In the genomic region with DNA sequence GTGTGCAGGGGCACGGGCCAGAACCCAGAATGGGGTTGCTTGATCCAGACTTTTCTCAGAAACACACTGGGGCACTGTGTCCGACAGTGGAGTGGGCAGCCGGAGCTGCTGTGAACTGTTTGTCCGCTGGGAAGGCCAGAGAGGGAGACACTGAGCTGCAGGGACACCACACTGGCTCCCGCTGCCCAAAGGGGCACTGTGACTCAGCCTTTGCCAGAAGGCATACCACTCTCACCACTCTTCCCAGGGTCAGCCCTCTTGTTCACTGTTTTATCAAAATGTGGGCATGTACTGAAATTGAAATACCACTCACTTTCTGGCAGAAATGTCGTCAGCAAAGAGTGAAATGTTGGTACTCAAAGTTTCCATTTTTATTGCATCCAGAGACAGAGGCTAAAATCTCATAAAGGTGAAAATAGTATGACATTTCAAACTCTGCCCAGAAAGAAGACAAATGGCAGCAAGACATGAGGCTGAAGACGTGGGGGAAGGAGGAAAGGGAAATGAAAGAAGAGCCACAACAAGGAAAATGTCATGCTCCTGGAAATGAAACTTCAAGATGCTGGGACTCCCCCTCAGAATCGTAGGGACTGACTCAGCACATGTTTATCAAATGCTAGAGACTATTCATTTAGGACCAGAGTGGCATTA, we compare ENCODE assay signal across 9 cellular contexts. TPM values are rescaled to one million over a fixed set of nuclear protein-coding genes. Genes with fewer than 3 reads are reported as not detected.
DNase-seq lines count a peak whose midpoint lies in the region; ATAC-seq, FAIRE-seq and TF ChIP-seq lines count a peak whose summit lies in the region.
"Had no signal": no experiment of that assay in that cellular context is flagged by ENCODE, and none has a peak within 500 bp of the region (broad histone marks: within the 10 kb centered on the region; RNA-seq: fewer than 3 reads in every experiment).

No MANE protein-coding gene starts in this region.

- H3K4me2 ChIP-seq in osteoblast (ENCODE audit: insufficient read depth, low read length) = peak overlapping the region; percentile 87

- H3K79me2 ChIP-seq in osteoblast (ENCODE audit: insufficient read depth, low read length) = no peaks in the 10 kb centered on the region

- H3K4me1 ChIP-seq in osteoblast (ENCODE audit: insufficient read depth, low read length) (peaks cover 47% of the 10 kb centered on the region), body of pancreas (no peaks in the 10 kb centered on the region)

- H3K27me3 ChIP-seq in osteoblast (ENCODE audit: insufficient read depth, low read length) (no peaks in the 10 kb centered on the region), body of pancreas (no peaks in the 10 kb centered on the region)

- no peaks in the 10 kb centered on the region for H3K9me3 ChIP-seq in osteoblast (ENCODE audit: low read depth, low read length)
- no peaks in the 10 kb centered on the region for H3K9me3 ChIP-seq in body of pancreas

- H3K4me3 ChIP-seq in osteoblast (ENCODE audit: insufficient read depth, low read length) = peak overlapping the region; percentile 71
- H3K4me3 ChIP-seq in body of pancreas = no peak overlapping the region

- peak overlapping the region; percentile 57 for H2AFZ ChIP-seq in osteoblast (ENCODE audit: low read length)

- FAIRE-seq in GM12891 (lab: Jason Lieb, UNC) = no peak

- peak overlapping the region; percentile 62 for H3K27ac ChIP-seq in osteoblast (ENCODE audit: low read depth, low read length)
- H3K27ac ChIP-seq in body of pancreas = no peak overlapping the region

- 54 to 57% methylated on average over 8 of the region's 8 CpGs for WGBS in body of pancreas, 2 donors

- DNase-seq in GM12891 (ENCODE audit: insufficient read length, low spot score) = no peak
- DNase-seq in activated CD4-positive, alpha-beta T cell treated with anti-CD3 and anti-CD28 coated beads, Interleukin-2, amount 50 U/mL, for 4 hours = peak; percentile 44 to 50
- DNase-seq in osteoblast (ENCODE audit: insufficient read length, low spot score, missing footprints) = peak; percentile 49
- DNase-seq in body of pancreas = no peak
- DNase-seq in NCI-H345 treated with DMSO at 0.1 percent for 48 hours (lab: John Stamatoyannopoulos, UW; ENCODE audit: unreplicated experiment) = no peak
- DNase-seq in NCI-H510A (lab: John Stamatoyannopoulos, UW) = no peak
- no peak for DNase-seq in NCI-H1092 treated with DMSO at 0.1 percent for 48 hours (lab: John Stamatoyannopoulos, UW)
- DNase-seq: activated gamma-delta T cell treated with Interleukin-2 at 50 U/mL for 16 hours had no signal

- TF ChIP-seq CTCF in osteoblast (IDR thresholded peaks at IDR 0.05; ENCODE audit: extremely low read depth, low read depth, low read length) (peak; percentile 50), body of pancreas (IDR thresholded peaks at IDR 0.05) (no peak)

- peak; percentile 65 for ATAC-seq in HG03095 (IDR thresholded peaks at IDR 0.05; ENCODE audit: unreplicated experiment)
- no peak for ATAC-seq in body of pancreas

- intact Hi-C loops in body of pancreas (cut with DNase I) = no loop called here

- H4K20me1 ChIP-seq in osteoblast (ENCODE audit: insufficient read depth, low read length) = no peaks in the 10 kb centered on the region

- H3K36me3 ChIP-seq in osteoblast (ENCODE audit: insufficient read depth, low read length) (no peaks in the 10 kb centered on the region), body of pancreas (replicated peaks in 1 of 2; ENCODE audit: insufficient read depth in 1 of 2, low read depth in 2 of 2) (no peaks in the 10 kb centered on the region)

- TF ChIP-seq POLR2A in GM12891 (IDR thresholded peaks at IDR 0.05; ENCODE audit: low read depth, low read length) (no peak), body of pancreas (IDR thresholded peaks at IDR 0.05) (no peak)

TF ChIP-seq in GM12891, 5 proteins besides CTCF, POLR2A, EP300 and RAD21:
- TF ChIP-seq SPI1 (IDR thresholded peaks at IDR 0.05; ENCODE audit: low read depth, low read length) (peak; percentile 78), POU2F2 (IDR thresholded peaks at IDR 0.05; ENCODE audit: low read depth, low read length) (no peak), POLR2AphosphoS5 (IDR thresholded peaks at IDR 0.05; ENCODE audit: low read depth, low read length) (no peak), TAF1 (IDR thresholded peaks at IDR 0.05; ENCODE audit: low read depth, low read length) (no peak), PAX5 (IDR thresholded peaks at IDR 0.05; ENCODE audit: insufficient read depth, low read length, severe bottlenecking) (no peak)

RNA-seq across cellular contexts. Expression of a gene that starts 4.5 kb away (rescaled TPM):
- 0.98 TPM for polyA plus RNA-seq in GM12891 (2012; ENCODE audit: low read depth, missing spikeins)
- total RNA-seq in osteoblast (2.2 and 2.7 TPM in 2 replicates), body of pancreas (10 to 100 TPM; 13.5 to 27.0 TPM)

Comparison
In these comparisons a context has a peak if more than half of its experiments do, and no peak if none do; other contexts are left out.
1. DNase-seq: peak in activated CD4-positive, alpha-beta T cell treated with anti-CD3 and anti-CD28 coated beads, Interleukin-2, amount 50 U/mL, for 4 hours (2 of 2) and osteoblast (single experiment); none in GM12891 (single experiment), body of pancreas (0 of 4), NCI-H345 treated with DMSO at 0.1 percent for 48 hours (single experiment), NCI-H510A (single experiment) and NCI-H1092 treated with DMSO at 0.1 percent for 48 hours (single experiment).